8 cellular contexts compared by ENCODE assay signal in the genomic region with DNA sequence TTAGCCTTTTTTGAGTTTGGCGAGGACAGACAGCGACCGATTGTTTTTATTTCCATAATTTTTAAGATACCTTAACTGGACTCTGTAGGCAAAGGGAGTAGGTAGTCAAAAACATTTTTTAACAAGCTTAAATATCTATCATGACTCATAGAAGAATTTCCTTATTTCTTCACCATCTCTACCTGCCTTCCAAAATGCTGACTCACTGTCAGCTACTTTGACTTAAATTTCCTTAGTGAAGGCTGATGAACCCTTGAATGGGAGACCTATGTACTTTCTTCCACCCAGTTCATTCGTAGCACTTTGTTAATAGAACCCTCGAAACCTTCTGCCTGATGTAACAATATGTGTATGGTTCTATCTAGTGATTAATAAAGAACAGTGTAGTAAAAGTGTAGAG. TPM values are rescaled to one million over a fixed set of nuclear protein-coding genes. Genes with fewer than 3 reads are reported as not detected.
DNase-seq lines count a peak whose midpoint lies in the region; ATAC-seq, FAIRE-seq and TF ChIP-seq lines count a peak whose summit lies in the region.

No MANE protein-coding gene starts in this region.

- DNase-seq in GM06990 (ENCODE audit: extremely low read depth, insufficient read length) (no peak), NCI-H460 (ENCODE audit: extremely low read depth, low read depth) (peak; percentile 40), H1 (ENCODE audit: low read depth in 1 of 2, low spot score in 2 of 2) (no peak), trophoblast cell (peak; percentile 10 to 78), DMS79 treated with DMSO at 0.1 percent for 48 hours (lab: John Stamatoyannopoulos, UW) (no peak), NCI-H2171 treated with DMSO at 0.1 percent for 48 hours (lab: John Stamatoyannopoulos, UW) (no peak)

- H4K91ac ChIP-seq in H1 (replicated peaks; ENCODE audit: insufficient read length, low read length) (no peak overlapping the region), trophoblast cell (ENCODE audit: low read depth, low read length) (no peak overlapping the region)

- no peak for TF ChIP-seq EP300 in H1 (IDR thresholded peaks at IDR 0.05; ENCODE audit: borderline replicate concordance in 1 of 2, low read depth in 2 of 2, low read length in 2 of 2)

- ATAC-seq in GM21367 (IDR thresholded peaks at IDR 0.05; ENCODE audit: unreplicated experiment) (no peak), GM18858 (IDR thresholded peaks at IDR 0.05; ENCODE audit: unreplicated experiment) (no peak)

- no peaks in the 10 kb centered on the region for H4K20me1 ChIP-seq in H1 (replicated peaks in 1 of 2; ENCODE audit: control insufficient read depth in 1 of 2, insufficient read depth in 2 of 2, low read length in 2 of 2)

- H3K4me1 ChIP-seq in H1 (replicated peaks in 1 of 4; ENCODE audit: control insufficient read depth in 3 of 4, insufficient read depth in 4 of 4, low read length in 3 of 4) = no peaks in the 10 kb centered on the region; a peak in 1 of 7 replicates
- peaks cover 0 to 3% of the 10 kb centered on the region in 2 experiments for H3K4me1 ChIP-seq in trophoblast cell (ENCODE audit: control insufficient read depth in 1 of 2, insufficient read depth in 2 of 2, low read length in 2 of 2)

- H3K9me3 ChIP-seq in H1 (ENCODE audit: insufficient read depth in 2 of 2, low read depth in 1 of 2, low read length in 1 of 2) (no peaks in the 10 kb centered on the region), trophoblast cell (ENCODE audit: insufficient read depth, low read depth, low read length) (no peaks in the 10 kb centered on the region)

- H3K56ac ChIP-seq in H1 (replicated peaks; ENCODE audit: insufficient read length, low read depth, low read length) = no peak overlapping the region

- no peak overlapping the region for H2BK20ac ChIP-seq in H1 (ENCODE audit: low read length)

- H3K36me3 ChIP-seq in GM06990 (ENCODE audit: control insufficient read depth, insufficient read depth, low read length) = no peaks in the 10 kb centered on the region
- no peaks in the 10 kb centered on the region for H3K36me3 ChIP-seq in H1 (ENCODE audit: control insufficient read depth in 2 of 4, insufficient read depth in 4 of 4, low read length in 3 of 4)
- H3K36me3 ChIP-seq in trophoblast cell (ENCODE audit: control insufficient read depth in 1 of 2, insufficient read depth in 2 of 2, low read length in 2 of 2) = no peaks in the 10 kb centered on the region

- WGBS in H1 (ENCODE audit: extremely low coverage in 1 of 2, insufficient coverage in 1 of 2, insufficient read length in 1 of 2, insufficient replicate concordance in 2 of 2, low coverage in 1 of 2, low lambda C conversion rate in 2 of 2, missing lambda C conversion rate in 1 of 2), 2 experiments = 87% methylated on average over 5 of the region's 5 CpGs; no CpG with 5 or more reads in 1 of the 2 experiments
- WGBS in trophoblast cell (ENCODE audit: extremely low coverage, insufficient coverage, insufficient read length) = no CpG with 5 or more reads among the region's 5 CpGs

- H4K5ac ChIP-seq in H1 (ENCODE audit: insufficient read length, low read depth, low read length) = no peak overlapping the region

- H3K27me3 ChIP-seq in GM06990 (replicated peaks; ENCODE audit: control insufficient read depth, insufficient read depth, low read length) (no peaks in the 10 kb centered on the region), H1 (replicated peaks in 1 of 4; ENCODE audit: control insufficient read depth in 3 of 4, extremely low read depth in 1 of 4, insufficient read depth in 3 of 4, low read length in 3 of 4) (no peaks in the 10 kb centered on the region), trophoblast cell (ENCODE audit: insufficient read depth, low read length) (no peaks in the 10 kb centered on the region)

- H3K4ac ChIP-seq in H1 (replicated peaks; ENCODE audit: insufficient read length, low read depth, low read length) (no peak overlapping the region), trophoblast cell (ENCODE audit: low read depth, low read length) (no peak overlapping the region)

- H3K14ac ChIP-seq in H1 (ENCODE audit: insufficient read length) (no peak overlapping the region), trophoblast cell (ENCODE audit: low read length) (no peak overlapping the region)

- H2BK12ac ChIP-seq in H1 (ENCODE audit: low read depth, low read length) (no peak overlapping the region), trophoblast cell (ENCODE audit: low read length) (no peak overlapping the region)

- POLR2A ChIA-PET in H1 (lab: Charles Lee; ENCODE audit: partially characterized antibody) = interaction anchor here (0.6 to 1.7 kb wide), 4 partner anchors 9 to 356 kb away, joined by 3 to 6 read pairs (median 4); no protein-coding TSS in a partner anchor

- H2AK5ac ChIP-seq in H1 (ENCODE audit: low read depth, low read length) (no peak overlapping the region), trophoblast cell (ENCODE audit: low read length) (no peak overlapping the region)

- 0 out of 2 replicates have a peak overlapping the region, but pooled peaks have one; percentile 13 for H3K27ac ChIP-seq in H1 (ENCODE audit: low read depth, low read length)
- peak overlapping the region; percentile 62 for H3K27ac ChIP-seq in trophoblast cell (ENCODE audit: low read depth, low read length)

- FAIRE-seq in H1 (lab: Jason Lieb, UNC) = no peak

- TF ChIP-seq CTCF in GM06990 (IDR thresholded peaks at IDR 0.05; ENCODE audit: insufficient read depth, low read length, poor library complexity, severe bottlenecking) (no peak), H1 (IDR thresholded peaks at IDR 0.05; ENCODE audit: control extremely low read depth in 1 of 3, insufficient read depth in 1 of 3, low read depth in 1 of 3, low read length in 3 of 3) (no peak)

- CTCF ChIA-PET in H1 (lab: Charles Lee; ENCODE audit: partially characterized antibody) = interaction anchor here (0.6 kb wide), 1 partner anchor 262 kb away, joined by 3 read pairs; no protein-coding TSS in a partner anchor

- H2BK15ac ChIP-seq in H1 (ENCODE audit: low read length) = no peak overlapping the region

- no peak overlapping the region for H4K12ac ChIP-seq in trophoblast cell (ENCODE audit: low read depth, low read length)

- H3K18ac ChIP-seq in H1 (ENCODE audit: extremely low read depth, low read length) = no peak overlapping the region
- H3K18ac ChIP-seq in trophoblast cell (ENCODE audit: low read length) = no peak overlapping the region

- H4K8ac ChIP-seq in H1 (ENCODE audit: extremely low read depth, insufficient read depth, low read length) (no peak overlapping the region), trophoblast cell (ENCODE audit: low read depth, low read length) (no peak overlapping the region)

- H2BK5ac ChIP-seq in H1 (ENCODE audit: low read depth, low read length) = no peak overlapping the region
- H2BK5ac ChIP-seq in trophoblast cell (ENCODE audit: low read depth, low read length, poor library complexity) = no peak overlapping the region

- H3K4me3 ChIP-seq in GM06990 (replicated peaks; ENCODE audit: low read depth, low read length) (peak overlapping the region; percentile 99), H1 (ENCODE audit: extremely low read depth in 1 of 4, insufficient read depth in 2 of 4, low read depth in 3 of 4, low read length in 4 of 4) (peak overlapping the region in 3 of 4 experiments; percentile 54 to 84 (median 81); a peak in 4 of 8 replicates), trophoblast cell (ENCODE audit: low read depth, low read length) (no peak overlapping the region)

- H3K79me1 ChIP-seq in H1 (ENCODE audit: low read depth, low read length) (no peaks in the 10 kb centered on the region), trophoblast cell (ENCODE audit: low read length) (peaks cover 12% of the 10 kb centered on the region)

- no peak overlapping the region for H3K9ac ChIP-seq in H1 (replicated peaks in 1 of 4; ENCODE audit: extremely low read depth in 1 of 4, low read depth in 3 of 4, low read length in 3 of 4)
- H3K9ac ChIP-seq in trophoblast cell (ENCODE audit: low read length) = no peak overlapping the region

- H2AFZ ChIP-seq in H1 (ENCODE audit: low read length) (no peak overlapping the region), trophoblast cell (ENCODE audit: insufficient read depth, low read length, poor library complexity) (no peak overlapping the region)

- peaks cover 0 to 34% of the 10 kb centered on the region in 2 experiments; a peak in 3 of 4 replicates for H3K79me2 ChIP-seq in H1 (ENCODE audit: control insufficient read depth in 1 of 2, insufficient read depth in 2 of 2, low read length in 2 of 2)
- H3K79me2 ChIP-seq in trophoblast cell (ENCODE audit: control insufficient read depth, insufficient read depth, low read length, poor library complexity) = peaks cover 7% of the 10 kb centered on the region

- H3K23ac ChIP-seq in H1 (ENCODE audit: insufficient read length) (no peak overlapping the region), trophoblast cell (ENCODE audit: low read length) (no peak overlapping the region)

- TF ChIP-seq RAD21 in H1 (IDR thresholded peaks at IDR 0.05 in 1 of 2, conservative IDR thresholded peaks at IDR 0.05 in 1 of 2; ENCODE audit: low read depth in 2 of 2, low read length in 2 of 2) = no peak

- no peak overlapping the region for H2BK120ac ChIP-seq in H1 (replicated peaks; ENCODE audit: low read depth, low read length)
- H2BK120ac ChIP-seq in trophoblast cell (ENCODE audit: insufficient read depth, low read length, poor library complexity) = no peak overlapping the region

- peak overlapping the region; percentile 67 to 75 for H3K4me2 ChIP-seq in H1 (ENCODE audit: insufficient read depth in 1 of 2, low read depth in 2 of 2, low read length in 2 of 2)
- H3K4me2 ChIP-seq in trophoblast cell (ENCODE audit: low read length) = peak overlapping the region; percentile 45

- H3K23me2 ChIP-seq in H1 (ENCODE audit: low read depth, low read length) = no peaks in the 10 kb centered on the region; the same call in 1 of the 2 replicates

- no peak for TF ChIP-seq POLR2A in H1 (IDR thresholded peaks at IDR 0.05; ENCODE audit: control extremely low read depth in 1 of 2, low read depth in 2 of 2, low read length in 2 of 2)

RNA-seq across cellular contexts. Expression of a gene that starts 1.1 kb away (rescaled TPM):
- 30.4 and 38.5 TPM in 2 replicates for total RNA-seq in NCI-H460 (2014; rRNA removed; shearing (Covaris generic))
- 18.8 and 19.8 TPM in 2 replicates for polyA plus RNA-seq in NCI-H460 (2014; cell fraction: nucleus; rRNA removed)
- 49.2 and 52.9 TPM in 2 replicates for total RNA-seq in H1 (2021; fragmentation: NEBNext Ultra II Directional; extraction: Animal tissue kit (Norgen Biotek cat#: 25700))
- polyA plus RNA-seq in H1 (2011; rRNA removed) = 16.7 and 17.5 TPM in 2 replicates
- polyA plus RNA-seq in H1 (2011; cell fraction: cytosol; rRNA removed) = 18.8 TPM
- 18.2 TPM for polyA plus RNA-seq in H1 (2011; cell fraction: nucleus; rRNA removed)
- polyA plus RNA-seq in H1 (2012, experiment 1 of 2) = 22.9 to 36.6 TPM (median 28.0 TPM) in 4 replicates
- polyA plus RNA-seq in H1 (2012, experiment 2 of 2) = 1.7 TPM
- 35.0 TPM for polyA plus RNA-seq in H1 (2013, experiment 1 of 2)
- polyA plus RNA-seq in H1 (2013, experiment 2 of 2) = 34.0 TPM
- polyA minus RNA-seq in H1 (2011; rRNA and poly(A)+ RNA removed) = 40.1 and 47.1 TPM in 2 replicates
- 41.0 TPM for polyA minus RNA-seq in H1 (2011; cell fraction: cytosol; rRNA and poly(A)+ RNA removed)
- polyA minus RNA-seq in H1 (2011; cell fraction: nucleus; rRNA and poly(A)+ RNA removed) = 64.7 TPM
- 34.4 and 36.3 TPM in 2 replicates for polyA plus RNA-seq in trophoblast cell (2013)

Comparison
In these comparisons a context has a peak if more than half of its experiments do, and no peak if none do; other contexts are left out.
1. DNase-seq: peak in NCI-H460 (single experiment) and trophoblast cell (2 of 2); none in GM06990 (single experiment), H1 (0 of 2), DMS79 treated with DMSO at 0.1 percent for 48 hours (single experiment) and NCI-H2171 treated with DMSO at 0.1 percent for 48 hours (single experiment).